1 cellular context compared by ENCODE assay signal in genomic region chr2:70104231-70105111, GRCh38.
A peak's percentile ranks its signal among the peaks of the same experiment; 100 is the strongest.
TF ChIP-seq lines count a peak whose summit lies in the region.

No MANE protein-coding gene starts in this region.

TF ChIP-seq in K562, 482 proteins besides CTCF, POLR2A, EP300 and RAD21 (continued from another document and continues in another):
- TF ChIP-seq, protein P1, sequence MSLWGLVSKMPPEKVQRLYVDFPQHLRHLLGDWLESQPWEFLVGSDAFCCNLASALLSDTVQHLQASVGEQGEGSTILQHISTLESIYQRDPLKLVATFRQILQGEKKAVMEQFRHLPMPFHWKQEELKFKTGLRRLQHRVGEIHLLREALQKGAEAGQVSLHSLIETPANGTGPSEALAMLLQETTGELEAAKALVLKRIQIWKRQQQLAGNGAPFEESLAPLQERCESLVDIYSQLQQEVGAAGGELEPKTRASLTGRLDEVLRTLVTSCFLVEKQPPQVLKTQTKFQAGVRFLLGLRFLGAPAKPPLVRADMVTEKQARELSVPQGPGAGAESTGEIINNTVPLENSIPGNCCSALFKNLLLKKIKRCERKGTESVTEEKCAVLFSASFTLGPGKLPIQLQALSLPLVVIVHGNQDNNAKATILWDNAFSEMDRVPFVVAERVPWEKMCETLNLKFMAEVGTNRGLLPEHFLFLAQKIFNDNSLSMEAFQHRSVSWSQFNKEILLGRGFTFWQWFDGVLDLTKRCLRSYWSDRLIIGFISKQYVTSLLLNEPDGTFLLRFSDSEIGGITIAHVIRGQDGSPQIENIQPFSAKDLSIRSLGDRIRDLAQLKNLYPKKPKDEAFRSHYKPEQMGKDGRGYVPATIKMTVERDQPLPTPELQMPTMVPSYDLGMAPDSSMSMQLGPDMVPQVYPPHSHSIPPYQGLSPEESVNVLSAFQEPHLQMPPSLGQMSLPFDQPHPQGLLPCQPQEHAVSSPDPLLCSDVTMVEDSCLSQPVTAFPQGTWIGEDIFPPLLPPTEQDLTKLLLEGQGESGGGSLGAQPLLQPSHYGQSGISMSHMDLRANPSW (CRISPR knock-in tag; IDR thresholded peaks at IDR 0.05), result no peak
- no peak for TF ChIP-seq HOMEZ (CRISPR knock-in tag; IDR thresholded peaks at IDR 0.05)
- TF ChIP-seq, protein P2, sequence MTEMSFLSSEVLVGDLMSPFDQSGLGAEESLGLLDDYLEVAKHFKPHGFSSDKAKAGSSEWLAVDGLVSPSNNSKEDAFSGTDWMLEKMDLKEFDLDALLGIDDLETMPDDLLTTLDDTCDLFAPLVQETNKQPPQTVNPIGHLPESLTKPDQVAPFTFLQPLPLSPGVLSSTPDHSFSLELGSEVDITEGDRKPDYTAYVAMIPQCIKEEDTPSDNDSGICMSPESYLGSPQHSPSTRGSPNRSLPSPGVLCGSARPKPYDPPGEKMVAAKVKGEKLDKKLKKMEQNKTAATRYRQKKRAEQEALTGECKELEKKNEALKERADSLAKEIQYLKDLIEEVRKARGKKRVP (CRISPR knock-in tag; IDR thresholded peaks at IDR 0.05), result no peak
- 0 out of 2 replicates have a peak, but pooled peaks have one; percentile 13 for TF ChIP-seq PTTG1 (tag; IDR thresholded peaks at IDR 0.05; ENCODE audit: low read depth)
- peak; percentile 88 for TF ChIP-seq ZEB2 (IDR thresholded peaks at IDR 0.05)
- TF ChIP-seq ZNF766 (CRISPR knock-in tag; conservative IDR thresholded peaks at IDR 0.05), result 0 out of 2 replicates have a peak, but pooled peaks have one; percentile 67
- no peak for TF ChIP-seq ZNF75A (CRISPR knock-in tag; IDR thresholded peaks at IDR 0.05)
- TF ChIP-seq, protein P3, sequence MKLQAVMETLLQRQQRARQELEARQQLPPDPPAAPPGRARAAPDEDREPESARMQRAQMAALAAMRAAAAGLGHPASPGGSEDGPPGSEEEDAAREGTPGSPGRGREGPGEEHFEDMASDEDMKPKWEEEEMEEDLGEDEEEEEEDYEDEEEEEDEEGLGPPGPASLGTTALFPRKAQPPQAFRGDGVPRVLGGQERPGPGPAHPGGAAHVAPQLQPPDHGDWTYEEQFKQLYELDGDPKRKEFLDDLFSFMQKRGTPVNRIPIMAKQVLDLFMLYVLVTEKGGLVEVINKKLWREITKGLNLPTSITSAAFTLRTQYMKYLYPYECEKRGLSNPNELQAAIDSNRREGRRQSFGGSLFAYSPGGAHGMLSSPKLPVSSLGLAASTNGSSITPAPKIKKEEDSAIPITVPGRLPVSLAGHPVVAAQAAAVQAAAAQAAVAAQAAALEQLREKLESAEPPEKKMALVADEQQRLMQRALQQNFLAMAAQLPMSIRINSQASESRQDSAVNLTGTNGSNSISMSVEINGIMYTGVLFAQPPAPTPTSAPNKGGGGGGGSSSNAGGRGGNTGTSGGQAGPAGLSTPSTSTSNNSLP (IDR thresholded peaks at IDR 0.05; ENCODE audit: borderline replicate concordance, low read depth, low read length), result peak; percentile 74; the same call in 1 of the 2 replicates
- TF ChIP-seq SMARCA5 (IDR thresholded peaks at IDR 0.05), result 0 out of 2 replicates have a peak, but pooled peaks have one; percentile 13
- no peak for TF ChIP-seq WHSC1 (IDR thresholded peaks at IDR 0.05; ENCODE audit: low read length)
- peak in 1 of 3 experiments; percentile 53; a peak in 1 of 6 replicates for TF ChIP-seq ZBTB11 (CRISPR knock-in tag; IDR thresholded peaks at IDR 0.05)
- TF ChIP-seq L3MBTL2 (IDR thresholded peaks at IDR 0.05), result peak; percentile 82
- TF ChIP-seq ZFPM2 (CRISPR knock-in tag; IDR thresholded peaks at IDR 0.05), result no peak
- 0 out of 2 replicates have a peak, but pooled peaks have one; percentile 28 for TF ChIP-seq MEF2D (tag; conservative IDR thresholded peaks at IDR 0.05; ENCODE audit: low read depth)
- TF ChIP-seq ZNF324 (CRISPR knock-in tag; IDR thresholded peaks at IDR 0.05), result no peak
- TF ChIP-seq, protein P4, sequence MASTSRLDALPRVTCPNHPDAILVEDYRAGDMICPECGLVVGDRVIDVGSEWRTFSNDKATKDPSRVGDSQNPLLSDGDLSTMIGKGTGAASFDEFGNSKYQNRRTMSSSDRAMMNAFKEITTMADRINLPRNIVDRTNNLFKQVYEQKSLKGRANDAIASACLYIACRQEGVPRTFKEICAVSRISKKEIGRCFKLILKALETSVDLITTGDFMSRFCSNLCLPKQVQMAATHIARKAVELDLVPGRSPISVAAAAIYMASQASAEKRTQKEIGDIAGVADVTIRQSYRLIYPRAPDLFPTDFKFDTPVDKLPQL (IDR thresholded peaks at IDR 0.05; ENCODE audit: extremely low read depth, insufficient read length), result no peak
- TF ChIP-seq NCOA1 (IDR thresholded peaks at IDR 0.05; ENCODE audit: low read depth), result peak; percentile 65
- 0 out of 2 replicates have a peak, but pooled peaks have one; percentile 24 for TF ChIP-seq ETV1 (tag; conservative IDR thresholded peaks at IDR 0.05; ENCODE audit: low read depth)
- TF ChIP-seq ZNF57 (CRISPR knock-in tag; IDR thresholded peaks at IDR 0.05), result no peak
- TF ChIP-seq, protein P5, sequence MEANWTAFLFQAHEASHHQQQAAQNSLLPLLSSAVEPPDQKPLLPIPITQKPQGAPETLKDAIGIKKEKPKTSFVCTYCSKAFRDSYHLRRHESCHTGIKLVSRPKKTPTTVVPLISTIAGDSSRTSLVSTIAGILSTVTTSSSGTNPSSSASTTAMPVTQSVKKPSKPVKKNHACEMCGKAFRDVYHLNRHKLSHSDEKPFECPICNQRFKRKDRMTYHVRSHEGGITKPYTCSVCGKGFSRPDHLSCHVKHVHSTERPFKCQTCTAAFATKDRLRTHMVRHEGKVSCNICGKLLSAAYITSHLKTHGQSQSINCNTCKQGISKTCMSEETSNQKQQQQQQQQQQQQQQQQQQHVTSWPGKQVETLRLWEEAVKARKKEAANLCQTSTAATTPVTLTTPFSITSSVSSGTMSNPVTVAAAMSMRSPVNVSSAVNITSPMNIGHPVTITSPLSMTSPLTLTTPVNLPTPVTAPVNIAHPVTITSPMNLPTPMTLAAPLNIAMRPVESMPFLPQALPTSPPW (CRISPR knock-in tag; IDR thresholded peaks at IDR 0.05), result peak; percentile 21; the same call in 1 of the 2 replicates
- no peak for TF ChIP-seq ZKSCAN1 (IDR thresholded peaks at IDR 0.05; ENCODE audit: low read depth, low read length)
- TF ChIP-seq FOSL1 (tag; conservative IDR thresholded peaks at IDR 0.05), result no peak
- TF ChIP-seq MGA (IDR thresholded peaks at IDR 0.05), result no peak
